ENCODE assay signal across 8 cellular contexts in genomic region chr12:10720974-10721565, GRCh38. TPM values are rescaled to one million over a fixed set of nuclear protein-coding genes. Genes with fewer than 3 reads are reported as not detected.
A peak's percentile ranks its signal among the peaks of the same experiment; 100 is the strongest.
DNase-seq lines count a peak whose midpoint lies in the region; ATAC-seq, FAIRE-seq and TF ChIP-seq lines count a peak whose summit lies in the region.

No MANE protein-coding gene starts in this region.

- TF ChIP-seq RAD21 in GM12878 (IDR thresholded peaks at IDR 0.05; ENCODE audit: insufficient read depth, low read depth, low read length) = no peak

- H3K27ac ChIP-seq in heart left ventricle (peak overlapping the region; percentile 92 to 100 (median 98)), GM12878 (ENCODE audit: control insufficient read depth, insufficient read depth) (peak overlapping the region; percentile 26), lower lobe of right lung (peak overlapping the region; percentile 98)

- no peak for ATAC-seq in heart left ventricle
- no peak for ATAC-seq in left ventricle myocardium superior
- ATAC-seq in GM12878 = 0 out of 3 replicates have a peak, but pooled peaks have one; percentile 1
- no peak for ATAC-seq in lower lobe of right lung
- ATAC-seq in HG02970 (IDR thresholded peaks at IDR 0.05; ENCODE audit: low FRiP score, unreplicated experiment) = no peak
- no peak for ATAC-seq in GM21447 (IDR thresholded peaks at IDR 0.05; ENCODE audit: unreplicated experiment)

- RAD21 ChIA-PET in GM12878 (lab: Charles Lee; ENCODE audit: unreplicated experiment) = no interaction called here

- TF ChIP-seq CTCF in heart left ventricle (IDR thresholded peaks at IDR 0.05) (no peak), GM12878 (IDR thresholded peaks at IDR 0.05 in 2 of 3, conservative IDR thresholded peaks at IDR 0.05 in 1 of 3; ENCODE audit: control insufficient read depth in 2 of 3, extremely low read depth in 1 of 3, insufficient read depth in 1 of 3, low read depth in 3 of 3, low read length in 3 of 3) (no peak), lower lobe of right lung (IDR thresholded peaks at IDR 0.05) (no peak), D721Med (IDR thresholded peaks at IDR 0.05; ENCODE audit: insufficient read depth, missing control alignments) (no peak)

- peaks cover 68% of the 10 kb centered on the region for H3K79me2 ChIP-seq in GM12878 (ENCODE audit: control insufficient read depth, insufficient read depth, low read length)

- WGBS in heart left ventricle, 4 donors = 16 to 17% (median 16%) methylated on average over 3 of the region's 3 CpGs
- WGBS in GM12878 (ENCODE audit: insufficient coverage, insufficient replicate concordance, low lambda C conversion rate, missing lambda C conversion rate) = 73% methylated on average over 3 of the region's 3 CpGs

- FAIRE-seq in GM12878 (lab: Jason Lieb, UNC) (no peak), urothelium cell line (lab: Jason Lieb, UNC) (peak; percentile 76), D721Med (lab: Jason Lieb, UNC) (no peak)

- intact Hi-C loops in heart left ventricle (cut with DNase I) (loop anchor here in 7 of 10 donors (1.0 to 10.0 kb wide), 7 partner anchors 12 to 516 kb away; partner anchors contain the start of genes MAGOHB (in 5 of the 7) and GABARAPL1 (in 4 of the 7)), left ventricle myocardium superior (cut with micrococcal nuclease) (no loop called here), GM12878 (cut with micrococcal nuclease; ENCODE audit: unreplicated experiment) (loop anchor here (10.0 kb wide), 1 partner anchor 116 kb away; no protein-coding TSS in a partner anchor), lower lobe of right lung (cut with DNase I) (no loop called here)

- POLR2A ChIA-PET in GM12878 (lab: Charles Lee) = no interaction called here

- H3K36me3 ChIP-seq in heart left ventricle (peaks cover 0 to 16% (median 0%) of the 10 kb centered on the region in 9 donors), GM12878 (ENCODE audit: control insufficient read depth in 2 of 2, insufficient read depth in 2 of 2, low read length in 1 of 2) (peaks cover 0 to 7% of the 10 kb centered on the region in 2 experiments; a peak in 1 of 4 replicates), lower lobe of right lung (peaks cover under 1% of the 10 kb centered on the region)

- peak overlapping the region; percentile 68 for H3K4me2 ChIP-seq in GM12878 (ENCODE audit: control insufficient read depth, insufficient read depth)

- H3K27me3 ChIP-seq in heart left ventricle (peaks cover 0 to 5% (median 0%) of the 10 kb centered on the region in 9 donors), GM12878 (replicated peaks in 1 of 2; ENCODE audit: control insufficient read depth in 2 of 2, insufficient read depth in 2 of 2, low read length in 1 of 2) (0 out of 4 replicates have a peak, but pooled peaks cover 0 to 1% of the 10 kb centered on the region in 2 experiments), lower lobe of right lung (ENCODE audit: low read depth) (no peaks in the 10 kb centered on the region)

- no peak for TF ChIP-seq EP300 in GM12878 (IDR thresholded peaks at IDR 0.05; ENCODE audit: borderline replicate concordance in 1 of 2, control insufficient read depth in 1 of 2, low read depth in 2 of 2, low read length in 2 of 2)

- peak overlapping the region; percentile 83 for H3K9ac ChIP-seq in GM12878 (ENCODE audit: control insufficient read depth, insufficient read depth, low read length)

- SMC1A ChIA-PET in GM12878 (lab: Charles Lee; ENCODE audit: uncharacterized antibody, unreplicated experiment) = interaction anchor here (4.8 kb wide), 1 partner anchor 29 kb away, joined by 35 read pairs; no protein-coding TSS in a partner anchor

- no TSS peak for BruUV-seq in GM12878 (replicated peaks; lab: Mats Ljungman, UMichigan)

- no peaks in the 10 kb centered on the region for H3K9me3 ChIP-seq in heart left ventricle
- H3K9me3 ChIP-seq in GM12878 (replicated peaks; ENCODE audit: control insufficient read depth, insufficient read depth, low read length) = no peaks in the 10 kb centered on the region
- H3K9me3 ChIP-seq in lower lobe of right lung = no peaks in the 10 kb centered on the region

- TF ChIP-seq POLR2A in heart left ventricle (IDR thresholded peaks at IDR 0.05) (no peak), GM12878 (IDR thresholded peaks at IDR 0.05; ENCODE audit: low read depth, low read length) (no peak)

- in situ Hi-C loops in GM12878 (cut with MboI) = no loop called here

- peak overlapping the region; percentile 77 to 100 (median 92) for H3K4me3 ChIP-seq in heart left ventricle
- H3K4me3 ChIP-seq in GM12878 = peak overlapping the region; percentile 90
- peak overlapping the region; percentile 91 for H3K4me3 ChIP-seq in lower lobe of right lung

- CTCF ChIA-PET in GM12878 (lab: Yijun Ruan, JAX) = no interaction called here

- DNase-seq in heart left ventricle = no peak
- DNase-seq in left ventricle myocardium superior = no peak
- no peak for DNase-seq in GM12878 (ENCODE audit: low read depth, low spot score)
- no peak for DNase-seq in lower lobe of right lung
- no peak for DNase-seq in urothelium cell line (ENCODE audit: low spot score)
- DNase-seq in D721Med (ENCODE audit: insufficient read length, low spot score) = no peak

- H2AFZ ChIP-seq in GM12878 (ENCODE audit: control insufficient read depth, low read depth, low read length) = peak overlapping the region; percentile 60

- H4K20me1 ChIP-seq in GM12878 (ENCODE audit: control insufficient read depth, insufficient read depth) = no peaks in the 10 kb centered on the region

- H3K4me1 ChIP-seq in heart left ventricle (peaks cover 13 to 68% (median 58%) of the 10 kb centered on the region in 12 donors), GM12878 (ENCODE audit: control insufficient read depth, insufficient read depth, low read length) (0 out of 2 replicates have a peak, but pooled peaks cover 3% of the 10 kb centered on the region), lower lobe of right lung (peaks cover 63% of the 10 kb centered on the region)

RNA-seq across cellular contexts. Expression of gene YBX3, which starts 2.1 kb away (rescaled TPM):
- total RNA-seq in heart left ventricle (1,000 to 10,000 TPM in 2 of 9 donors, 100 to 1,000 TPM in 7; 399 to 2,225 (median 790) TPM), left ventricle myocardium superior (773 TPM), GM12878 (2014; rRNA removed) (71.7 and 83.5 TPM in 2 replicates), GM12878 (2014; rRNA removed; fragmentation: Illumina TruSeq; extraction: Trizol) (110 TPM in 2 replicates), GM12878 (2021) (221 and 234 TPM in 2 replicates), lower lobe of right lung (278 TPM)
- polyA plus RNA-seq in heart left ventricle (1,000 to 10,000 TPM in 1 of 2 donors, 100 to 1,000 TPM in 1; 429 to 1,753 TPM), GM12878 (2011; rRNA removed) (97.2 and 98.6 TPM in 2 replicates), GM12878 (2014; fragmentation: Illumina TruSeq; extraction: Trizol) (162 and 211 TPM in 2 replicates), GM12878 (2014; fragmentation: Nextera tagmentation; extraction: Ambion mirVana) (100 to 1,000 TPM in 1 of 2 experiments, 10 to 100 TPM in 1; 49.1 to 113 TPM), GM12878 (2014; rRNA removed) (116 and 123 TPM in 2 replicates), GM12878 (2016; fragmentation: Nextera tagmentation; extraction: Ambion mirVana) (100 to 1,000 TPM in 1 of 2 experiments, 10 to 100 TPM in 1; 25.9 to 169 TPM)
- total RNA-seq in GM12878 (2013; cell fraction: nucleolus; rRNA removed) = 110 and 114 TPM in 2 replicates
- 46.5 TPM for polyA plus RNA-seq in GM12878 (2011; ENCODE audit: low read depth)
- polyA plus RNA-seq in GM12878 (2011; cell fraction: cytosol; rRNA removed) = 115 and 130 TPM in 2 replicates
- polyA plus RNA-seq in GM12878 (2011; cell fraction: nucleus; rRNA removed) = 180 and 225 TPM in 2 replicates
- polyA plus RNA-seq in GM12878 (2012) = 88.0 and 148 TPM in 2 replicates
- 59.5 and 81.5 TPM in 2 replicates for polyA minus RNA-seq in GM12878 (2011; rRNA and poly(A)+ RNA removed)
- polyA minus RNA-seq in GM12878 (2011; cell fraction: cytosol; rRNA and poly(A)+ RNA removed) = 34.6 and 35.9 TPM in 2 replicates
- 102 and 136 TPM in 2 replicates for polyA minus RNA-seq in GM12878 (2011; cell fraction: nucleus; rRNA and poly(A)+ RNA removed)

RNA-seq across cellular contexts. Expression of gene STYK1, which starts 47.2 kb away (rescaled TPM):
- under 1 TPM in 1 of 9 donors, not detected in 8; 0.21 TPM for total RNA-seq in heart left ventricle
- polyA plus RNA-seq in heart left ventricle = under 1 TPM in 1 of 2 donors, not detected in 1; 0.01 TPM
- total RNA-seq in left ventricle myocardium superior = not detected
- total RNA-seq in GM12878 (2013; cell fraction: nucleolus; rRNA removed) = not detected in 2 replicates
- total RNA-seq in GM12878 (2014; rRNA removed) = 0.71 and 0.73 TPM in 2 replicates
- total RNA-seq in GM12878 (2014; rRNA removed; fragmentation: Illumina TruSeq; extraction: Trizol) = 0.97 and 1.1 TPM in 2 replicates
- total RNA-seq in GM12878 (2021) = 0.48 and 1.0 TPM in 2 replicates
- polyA plus RNA-seq in GM12878 (2011; ENCODE audit: low read depth) = 0.08 TPM
- not detected in 2 replicates for polyA plus RNA-seq in GM12878 (2011; rRNA removed)
- not detected in 2 replicates for polyA plus RNA-seq in GM12878 (2011; cell fraction: cytosol; rRNA removed)
- not detected in 2 replicates for polyA plus RNA-seq in GM12878 (2011; cell fraction: nucleus; rRNA removed)
- 0.12 and 0.94 TPM in 2 replicates for polyA plus RNA-seq in GM12878 (2012)
- 1.2 TPM in 2 replicates for polyA plus RNA-seq in GM12878 (2014; fragmentation: Illumina TruSeq; extraction: Trizol)
- polyA plus RNA-seq in GM12878 (2014; fragmentation: Nextera tagmentation; extraction: Ambion mirVana) = under 1 TPM; 0.73 to 0.87 TPM
- 0.78 and 0.84 TPM in 2 replicates for polyA plus RNA-seq in GM12878 (2014; rRNA removed)
- polyA plus RNA-seq in GM12878 (2016; fragmentation: Nextera tagmentation; extraction: Ambion mirVana) = under 1 TPM; 0.62 to 0.82 TPM
- polyA minus RNA-seq in GM12878 (2011; rRNA and poly(A)+ RNA removed) = not detected in 2 replicates
- polyA minus RNA-seq in GM12878 (2011; cell fraction: cytosol; rRNA and poly(A)+ RNA removed) = not detected in 2 replicates
- polyA minus RNA-seq in GM12878 (2011; cell fraction: nucleus; rRNA and poly(A)+ RNA removed) = not detected in 2 replicates
- 0.53 TPM for total RNA-seq in lower lobe of right lung

Comparison
In these comparisons a context has a peak if more than half of its experiments do, and no peak if none do; other contexts are left out.
1. intact Hi-C loops: an anchor here in heart left ventricle (1.0 to 10.0 kb wide) and GM12878 (10.0 kb wide); none called in left ventricle myocardium superior and lower lobe of right lung.
2. H3K27ac ChIP-seq: peak in every context shown above with its lines; median percentile 98 in heart left ventricle; 98 in lower lobe of right lung; 26 in GM12878.